19 cellular contexts compared by ENCODE assay signal in genomic region chr15:52109559-52110451, GRCh38. TPM values are rescaled to one million over a fixed set of nuclear protein-coding genes. Genes with fewer than 3 reads are reported as not detected.
DNase-seq lines count a peak whose midpoint lies in the region; ATAC-seq and TF ChIP-seq lines count a peak whose summit lies in the region.
"Had no signal": no experiment of that assay in that cellular context is flagged by ENCODE, and none has a peak within 500 bp of the region (broad histone marks: within the 10 kb centered on the region; RNA-seq: fewer than 3 reads in every experiment).

No MANE protein-coding gene starts in this region.

- peak overlapping the region; percentile 89 for H3K27ac Mint-ChIP-seq in stimulated activated memory B cell treated with anti-CD40 and anti-IgM and Interleukin-4, amounts not matched to agents 10 μg/mL and 1 μg/mL and 100 μg/mL, for 72 hours
- H3K27ac Mint-ChIP-seq: CD4-positive, alpha-beta memory T cell; dendritic cell treated with granulocyte-macrophage colony-stimulating factor and Interleukin-4, amounts not matched to agents 40 ng/mL and 50 ng/mL, for 4 days; immature natural killer cell had no signal

- no peaks in the 10 kb centered on the region for H3K9me3 ChIP-seq in testis
- H3K9me3 ChIP-seq: mucosa of descending colon had no signal

- no peaks in the 10 kb centered on the region for H3K4me1 ChIP-seq in testis

- peaks cover 40% of the 10 kb centered on the region for H3K4me1 Mint-ChIP-seq in stimulated activated memory B cell treated with anti-CD40 and anti-IgM and Interleukin-4, amounts not matched to agents 10 μg/mL and 1 μg/mL and 100 μg/mL, for 72 hours
- H3K4me1 Mint-ChIP-seq: immature natural killer cell had no signal

- H3K27ac ChIP-seq in testis = no peak overlapping the region

- no peaks in the 10 kb centered on the region for H3K36me3 Mint-ChIP-seq in stimulated activated memory B cell treated with anti-CD40 and anti-IgM and Interleukin-4, amounts not matched to agents 10 μg/mL and 1 μg/mL and 100 μg/mL, for 72 hours
- H3K36me3 Mint-ChIP-seq: immature natural killer cell had no signal

- no peak for TF ChIP-seq CTCF in testis (IDR thresholded peaks at IDR 0.05)

- H3K27me3 ChIP-seq in testis = no peaks in the 10 kb centered on the region

- peaks cover 8% of the 10 kb centered on the region for H3K27me3 Mint-ChIP-seq in stimulated activated memory B cell treated with anti-CD40 and anti-IgM and Interleukin-4, amounts not matched to agents 10 μg/mL and 1 μg/mL and 100 μg/mL, for 72 hours

- TF ChIP-seq POLR2A in testis (IDR thresholded peaks at IDR 0.05) = no peak

- no peak overlapping the region for H3K4me3 ChIP-seq in testis
- H3K4me3 ChIP-seq: mucosa of descending colon had no signal

- no peaks in the 10 kb centered on the region for H3K36me3 ChIP-seq in testis (ENCODE audit: low read depth, missing control alignments)

- ATAC-seq in GM19023 (IDR thresholded peaks at IDR 0.05; ENCODE audit: unreplicated experiment) (peak; percentile 49), GM21786 (IDR thresholded peaks at IDR 0.05; ENCODE audit: unreplicated experiment) (peak; percentile 60), HG03196 (IDR thresholded peaks at IDR 0.05; ENCODE audit: unreplicated experiment) (peak; percentile 46), GM18858 (IDR thresholded peaks at IDR 0.05; ENCODE audit: unreplicated experiment) (no peak)
- peak; percentile 84 for ATAC-seq in stimulated activated memory B cell treated with anti-CD40 and anti-IgM and Interleukin-4, amounts not matched to agents 10 μg/mL and 1 μg/mL and 100 μg/mL, for 72 hours
- ATAC-seq: mucosa of descending colon had no signal

- no peaks in the 10 kb centered on the region for H3K9me3 Mint-ChIP-seq in stimulated activated memory B cell treated with anti-CD40 and anti-IgM and Interleukin-4, amounts not matched to agents 10 μg/mL and 1 μg/mL and 100 μg/mL, for 72 hours
- H3K9me3 Mint-ChIP-seq: dendritic cell treated with granulocyte-macrophage colony-stimulating factor and Interleukin-4, amounts not matched to agents 40 ng/mL and 50 ng/mL, for 4 days had no signal

- intact Hi-C loops in testis (cut with DNase I; ENCODE audit: low total_unique reads) = no loop called here

- DNase-seq in activated CD8-positive, alpha-beta memory T cell treated with anti-CD3 and anti-CD28 coated beads for 24 hours = no peak
- no peak for DNase-seq in testis
- no peak for DNase-seq in superior temporal gyrus (ENCODE audit: extremely low spot score)
- DNase-seq: activated CD8-positive, alpha-beta memory T cell treated with anti-CD3 and anti-CD28 coated beads, Interleukin-2, amount 50 U/mL, for 48 hours; CD4-positive, alpha-beta memory T cell; GF-D8; H7; immature natural killer cell; mucosa of descending colon; NCI-H1417 treated with DMSO at 0.1 percent for 48 hours; NCI-H524; SHP77; stimulated activated CD4-positive, alpha-beta T cell treated with anti-CD3 and anti-CD28 coated beads, Interleukin-4, amount 100 ng/mL, for 4 hours had no signal

- WGBS in testis, 2 donors = 86 to 88% methylated on average over 5 of the region's 5 CpGs

- H3K4me3 Mint-ChIP-seq in stimulated activated memory B cell treated with anti-CD40 and anti-IgM and Interleukin-4, amounts not matched to agents 10 μg/mL and 1 μg/mL and 100 μg/mL, for 72 hours = peak overlapping the region; percentile 65
- H3K4me3 Mint-ChIP-seq: CD4-positive, alpha-beta memory T cell; dendritic cell treated with granulocyte-macrophage colony-stimulating factor and Interleukin-4, amounts not matched to agents 40 ng/mL and 50 ng/mL, for 4 days; immature natural killer cell had no signal

RNA-seq across cellular contexts. Expression of gene BCL2L10, which starts 2.8 kb away (rescaled TPM):
- under 1 TPM; 0.37 to 0.39 TPM for total RNA-seq in testis
- polyA plus RNA-seq in testis (ENCODE audit: insufficient read depth, low read depth, low replicate concordance) = not detected
- total RNA-seq: H7 had no signal
- polyA plus RNA-seq: CD4-positive, alpha-beta memory T cell; immature natural killer cell had no signal
